ENCODE assay signal across 9 cellular contexts in genomic region chr11:1574256-1575242, GRCh38. TPM values are rescaled to one million over a fixed set of nuclear protein-coding genes. Genes with fewer than 3 reads are reported as not detected.
DNase-seq lines count a peak whose midpoint lies in the region; ATAC-seq, FAIRE-seq and TF ChIP-seq lines count a peak whose summit lies in the region.
"Had no signal": no experiment of that assay in that cellular context is flagged by ENCODE, and none has a peak within 500 bp of the region (broad histone marks: within the 10 kb centered on the region; RNA-seq: fewer than 3 reads in every experiment).

No MANE protein-coding gene starts in this region.

- H3K4ac ChIP-seq in neuronal stem cell (ENCODE audit: low read length): no peak overlapping the region

- H3K9ac ChIP-seq in PC-3 (ENCODE audit: low read length) (no peak overlapping the region), neuronal stem cell (ENCODE audit: low read depth, low read length, poor library complexity) (no peak overlapping the region)

- H3K4me2 ChIP-seq in PC-3 (ENCODE audit: low read length) (peak overlapping the region; percentile 94), neuronal stem cell (ENCODE audit: insufficient read depth, low read length, poor library complexity, severe bottlenecking) (peak overlapping the region; percentile 77)

- H3K14ac ChIP-seq in neuronal stem cell (ENCODE audit: low read length): no peak overlapping the region

- no peak overlapping the region for H2BK5ac ChIP-seq in neuronal stem cell (ENCODE audit: low read length)

- peak overlapping the region; percentile 70 for H3K4me3 Mint-ChIP-seq in Caco-2 (ENCODE audit: unreplicated experiment)

- H4K91ac ChIP-seq in neuronal stem cell (ENCODE audit: low read depth, low read length, poor library complexity): no peak overlapping the region

- no peak overlapping the region for H2BK120ac ChIP-seq in neuronal stem cell (ENCODE audit: low read depth, low read length)

- BruUV-seq in Caco-2 (replicated peaks; lab: Mats Ljungman, UMichigan) (no TSS peak), PC-3 (replicated peaks; lab: Mats Ljungman, UMichigan) (TSS peak; percentile 45)

- no peaks in the 10 kb centered on the region for H3K79me2 ChIP-seq in PC-3 (ENCODE audit: low read length)

- TF ChIP-seq CTCF in Caco-2 (IDR thresholded peaks at IDR 0.05; ENCODE audit: insufficient read depth in 1 of 2, low read depth in 1 of 2, low read length in 1 of 2, severe bottlenecking in 1 of 2, unreplicated experiment in 1 of 2): peak; percentile 62 to 93
- TF ChIP-seq CTCF in HEK293 (tag by site-specific recombination; IDR thresholded peaks at IDR 0.05): no peak
- TF ChIP-seq CTCF in PC-3 (conservative IDR thresholded peaks at IDR 0.05; ENCODE audit: low read depth, low read length): peak; percentile 60

- H3K9me3 ChIP-seq in Caco-2 (peaks cover 7% of the 10 kb centered on the region; the same call in 1 of the 2 replicates), HEK293 (ENCODE audit: control insufficient read depth, insufficient read depth, low read depth, low read length) (no peaks in the 10 kb centered on the region), PC-3 (ENCODE audit: low read length) (no peaks in the 10 kb centered on the region), neuronal stem cell (replicated peaks in 1 of 2; ENCODE audit: control insufficient read depth in 2 of 2, insufficient read depth in 1 of 2, low read depth in 1 of 2, low read length in 2 of 2) (peaks cover 4 to 9% of the 10 kb centered on the region in 2 donors)
- H3K9me3 ChIP-seq: SJSA1 had no signal

- H3K9me2 ChIP-seq in PC-3 (replicated peaks; ENCODE audit: low read length): no peaks in the 10 kb centered on the region

- peak overlapping the region; percentile 73 for H3K23ac ChIP-seq in neuronal stem cell (ENCODE audit: low read depth, low read length, poor library complexity)

- intact Hi-C loops in Caco-2 (cut with micrococcal nuclease; ENCODE audit: unreplicated experiment) (loop anchor here (1.0 to 5.0 kb wide), 3 partner anchors 20 to 462 kb away; no protein-coding TSS in a partner anchor), PC-3 (cut with micrococcal nuclease) (loop anchor here (1.0 to 2.0 kb wide), 2 partner anchors 16 to 28 kb away; no protein-coding TSS in a partner anchor)

- no peaks in the 10 kb centered on the region for H3F3A ChIP-seq in PC-3 (ENCODE audit: low read length, unreplicated experiment)

- H3K79me1 ChIP-seq in neuronal stem cell (ENCODE audit: low read depth, low read length): peaks cover 2% of the 10 kb centered on the region

- H3K9me3 Mint-ChIP-seq in Caco-2 (ENCODE audit: unreplicated experiment): peaks cover 17% of the 10 kb centered on the region

- H3K4me3 ChIP-seq in Caco-2 (ENCODE audit: low read depth, low read length) (peak overlapping the region; percentile 41), HEK293 (ENCODE audit: low read depth, low read length) (peak overlapping the region; percentile 50), PC-3 (ENCODE audit: low read length) (peak overlapping the region; percentile 67), neuronal stem cell (ENCODE audit: low read length in 2 of 2) (peak overlapping the region in 1 of 2 donors; percentile 61)
- H3K4me3 ChIP-seq: SJSA1 had no signal

- no peak overlapping the region for H2BK12ac ChIP-seq in neuronal stem cell (ENCODE audit: low read length)

- peaks cover 3% of the 10 kb centered on the region for H3K4me1 Mint-ChIP-seq in Caco-2 (ENCODE audit: low read depth, unreplicated experiment)

- H4K20me1 ChIP-seq in PC-3 (ENCODE audit: low read length): no peaks in the 10 kb centered on the region

- peaks cover 14% of the 10 kb centered on the region; the same call in 1 of the 2 replicates for H3K4me1 ChIP-seq in Caco-2
- H3K4me1 ChIP-seq in HEK293 (ENCODE audit: control insufficient read depth, insufficient read depth, low read length): no peaks in the 10 kb centered on the region; the same call in 1 of the 2 replicates
- H3K4me1 ChIP-seq in PC-3 (ENCODE audit: insufficient read depth, low read length): peaks cover 8% of the 10 kb centered on the region
- peaks cover 9% of the 10 kb centered on the region in 2 donors for H3K4me1 ChIP-seq in neuronal stem cell (ENCODE audit: control insufficient read depth in 2 of 2, insufficient read depth in 1 of 2, low read depth in 1 of 2, low read length in 2 of 2)

- no peaks in the 10 kb centered on the region for H3K36me3 Mint-ChIP-seq in Caco-2 (ENCODE audit: insufficient read depth, unreplicated experiment)

- DNase-seq in Caco-2 (peak in 1 of 2 experiments; percentile 82), PC-3 (peak; percentile 59), frontal cortex (ENCODE audit: low spot score in 2 of 2) (peak; percentile 75 to 82), neuronal stem cell (ENCODE audit: low spot score) (no peak)
- DNase-seq in activated naive CD4-positive, alpha-beta T cell treated with Interleukin-2 at 50 U/mL for 16 hours: peak; percentile 69

- H3K27ac ChIP-seq in HEK293 (ENCODE audit: extremely low read depth, low read depth, low read length): no peak overlapping the region
- H3K27ac ChIP-seq in PC-3 (ENCODE audit: low read length): no peak overlapping the region
- H3K27ac ChIP-seq in neuronal stem cell (replicated peaks; ENCODE audit: low read length): no peak overlapping the region
- H3K27ac ChIP-seq: SJSA1 had no signal

- no peak overlapping the region for H3K27ac Mint-ChIP-seq in Caco-2 (ENCODE audit: unreplicated experiment)

- H3K27me3 Mint-ChIP-seq in Caco-2 (ENCODE audit: insufficient read depth, unreplicated experiment): no peaks in the 10 kb centered on the region

- FAIRE-seq in frontal cortex (lab: Jason Lieb, UNC): no peak

- no peaks in the 10 kb centered on the region for H3K36me3 ChIP-seq in Caco-2 (ENCODE audit: control insufficient read depth, insufficient read depth, low read length)
- peaks cover 0 to 2% of the 10 kb centered on the region in 2 experiments; a peak in 1 of 3 replicates for H3K36me3 ChIP-seq in HEK293 (ENCODE audit: control insufficient read depth in 2 of 2, insufficient read depth in 1 of 2, low read length in 2 of 2)
- no peaks in the 10 kb centered on the region for H3K36me3 ChIP-seq in PC-3 (ENCODE audit: low read depth, low read length)
- H3K36me3 ChIP-seq in neuronal stem cell (replicated peaks in 1 of 2; ENCODE audit: control insufficient read depth in 2 of 2, insufficient read depth in 2 of 2, low read length in 2 of 2): no peaks in the 10 kb centered on the region
- H3K36me3 ChIP-seq: SJSA1 had no signal

- H2BK15ac ChIP-seq in neuronal stem cell (ENCODE audit: low read length): peak overlapping the region; percentile 81

- H3K27me3 ChIP-seq in Caco-2 (replicated peaks; ENCODE audit: control insufficient read depth, insufficient read depth, low read length): peaks cover 2% of the 10 kb centered on the region
- peaks cover 16% of the 10 kb centered on the region for H3K27me3 ChIP-seq in PC-3 (ENCODE audit: low read length)
- H3K27me3 ChIP-seq in neuronal stem cell (ENCODE audit: control insufficient read depth in 3 of 3, insufficient read depth in 3 of 3, low read depth in 1 of 3, low read length in 3 of 3): peaks cover 20 to 38% (median 35%) of the 10 kb centered on the region in 3 experiments

- peak overlapping the region; percentile 80 for H2AFZ ChIP-seq in PC-3 (ENCODE audit: low read length)
- H2AFZ ChIP-seq in neuronal stem cell (ENCODE audit: low read length): peak overlapping the region; percentile 42

- POLR2A ChIA-PET in Caco-2 (lab: Charles Lee) (no interaction called here), HEK293 (lab: Yijun Ruan, JAX) (interaction anchor here (0.5 to 2.7 kb wide), 7 partner anchors 10 to 769 kb away, joined by 3 to 24 read pairs (median 5); no protein-coding TSS in a partner anchor), PC-3 (lab: Charles Lee; ENCODE audit: unreplicated experiment) (interaction anchor here (0.5 kb wide), 1 partner anchor 18 kb away, joined by 4 read pairs; no protein-coding TSS in a partner anchor)

- peak overlapping the region; percentile 64 for H3K18ac ChIP-seq in neuronal stem cell (ENCODE audit: low read length)

- H2AK5ac ChIP-seq in neuronal stem cell (ENCODE audit: low read depth, low read length): peak overlapping the region; percentile 63

- WGBS in neuronal stem cell (ENCODE audit: extremely low coverage in 2 of 2, insufficient read length in 2 of 2, insufficient replicate concordance in 1 of 2), 2 donors: no CpG with 5 or more reads among the region's 70 CpGs

- peak; percentile 55 for ATAC-seq in PC-3
- no peak for ATAC-seq in HG03135 (IDR thresholded peaks at IDR 0.05; ENCODE audit: unreplicated experiment)
- ATAC-seq in HG02840 (IDR thresholded peaks at IDR 0.05; ENCODE audit: low FRiP score, unreplicated experiment): no peak

- no peak overlapping the region for H4K8ac ChIP-seq in neuronal stem cell (ENCODE audit: low read depth, low read length)

- CTCF ChIA-PET in Caco-2 (lab: Charles Lee) (interaction anchor here (0.6 to 3.8 kb wide), 18 partner anchors 16 to 808 kb away, joined by 3 to 138 read pairs (median 4); partner anchors contain the start of genes BRSK2 and KRTAP5-2), HEK293 (lab: Yijun Ruan, JAX) (interaction anchor here (0.6 to 3.4 kb wide), 35 partner anchors 8 to 855 kb away, joined by 3 to 138 read pairs (median 4); no protein-coding TSS in a partner anchor), PC-3 (lab: Charles Lee) (interaction anchor here (0.5 to 2.7 kb wide), 12 partner anchors 14 to 110 kb away, joined by 3 to 58 read pairs (median 6); no protein-coding TSS in a partner anchor)

TF ChIP-seq in HEK293, 187 proteins besides CTCF, POLR2A, EP300 and RAD21 (continues in another document):
- no peak for TF ChIP-seq ZFP37 (tag by site-specific recombination; IDR thresholded peaks at IDR 0.05)

RNA-seq across cellular contexts. Expression of gene DUSP8, which starts 2.5 kb away (rescaled TPM):
- 7.7 and 12.1 TPM in 2 replicates for total RNA-seq in Caco-2 (2022)
- total RNA-seq in PC-3 (2014; rRNA removed): 2.4 and 2.6 TPM in 2 replicates
- 4.1 TPM for total RNA-seq in frontal cortex
- polyA plus RNA-seq in neuronal stem cell (2013, experiment 1 of 2): 5.8 TPM
- 6.1 TPM for polyA plus RNA-seq in neuronal stem cell (2013, experiment 2 of 2)

RNA-seq across cellular contexts. Expression of gene KRTAP5-1, which starts 10.5 kb away (rescaled TPM):
- not detected in 2 replicates for total RNA-seq in Caco-2 (2022)
- not detected in 2 replicates for total RNA-seq in PC-3 (2014; rRNA removed)
- total RNA-seq in frontal cortex: not detected
- not detected for polyA plus RNA-seq in neuronal stem cell (2013, experiment 1 of 2)
- polyA plus RNA-seq in neuronal stem cell (2013, experiment 2 of 2): not detected
- total RNA-seq: SJSA1 had no signal

RNA-seq across cellular contexts. Expression of gene KRTAP5-2, which starts 23.5 kb away (rescaled TPM):
- total RNA-seq in Caco-2 (2022) (not detected in 2 replicates), PC-3 (2014; rRNA removed) (not detected in 2 replicates), frontal cortex (not detected)
- not detected for polyA plus RNA-seq in neuronal stem cell (2013, experiment 1 of 2)
- not detected for polyA plus RNA-seq in neuronal stem cell (2013, experiment 2 of 2)
- total RNA-seq: SJSA1 had no signal

RNA-seq across cellular contexts. Expression of gene KRTAP5-3, which starts 33.7 kb away (rescaled TPM):
- total RNA-seq in Caco-2 (2022): not detected in 2 replicates
- total RNA-seq in PC-3 (2014; rRNA removed): not detected in 2 replicates
- total RNA-seq in frontal cortex: not detected
- polyA plus RNA-seq in neuronal stem cell (2013, experiment 1 of 2): not detected
- not detected for polyA plus RNA-seq in neuronal stem cell (2013, experiment 2 of 2)
- total RNA-seq: SJSA1 had no signal

RNA-seq across cellular contexts. Expression of gene KRTAP5-4, which starts 47.4 kb away (rescaled TPM):
- total RNA-seq in Caco-2 (2022) (not detected in 2 replicates), PC-3 (2014; rRNA removed) (not detected in 2 replicates), frontal cortex (not detected)
- polyA plus RNA-seq in neuronal stem cell (2013, experiment 1 of 2): not detected
- not detected for polyA plus RNA-seq in neuronal stem cell (2013, experiment 2 of 2)
- total RNA-seq: SJSA1 had no signal
